In the genomic region with DNA sequence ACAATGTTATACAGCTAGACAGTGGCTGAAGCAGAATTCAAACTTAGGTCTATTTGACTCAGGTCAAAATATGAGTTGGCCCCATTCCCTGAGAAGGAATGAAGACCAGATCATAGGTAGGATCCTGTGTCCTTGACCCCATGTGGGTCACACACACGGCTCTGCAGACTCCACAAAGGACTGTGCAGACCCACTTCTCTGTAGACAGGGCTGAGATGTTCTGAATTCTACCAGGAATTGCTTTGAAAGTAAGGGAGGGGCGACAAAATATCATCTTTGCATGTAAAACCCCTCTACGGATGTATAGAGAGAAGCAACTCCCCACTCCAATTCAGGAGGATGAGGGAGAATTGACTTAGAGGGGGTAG, we compare ENCODE assay signal across 1 cellular context.
TF ChIP-seq lines count a peak whose summit lies in the region.

No MANE protein-coding gene starts in this region.

TF ChIP-seq in IMR-90, 13 proteins besides CTCF, POLR2A, EP300 and RAD21:
- TF ChIP-seq SMC3 (IDR thresholded peaks at IDR 0.05; ENCODE audit: low read depth, low read length) (no peak), CHD1 (IDR thresholded peaks at IDR 0.05; ENCODE audit: low read depth, low read length) (no peak), NFE2L2 (IDR thresholded peaks at IDR 0.05; ENCODE audit: low read depth, low read length) (no peak), MAFK (IDR thresholded peaks at IDR 0.05; ENCODE audit: low read depth, low read length) (no peak), FOS (IDR thresholded peaks at IDR 0.05; ENCODE audit: low read depth, low read length) (no peak), MAZ (IDR thresholded peaks at IDR 0.05; ENCODE audit: borderline replicate concordance, low read depth, low read length) (no peak), RCOR1 (IDR thresholded peaks at IDR 0.05; ENCODE audit: insufficient replicate concordance, low read length) (no peak), MXI1 (IDR thresholded peaks at IDR 0.05; ENCODE audit: borderline replicate concordance, low read depth, low read length) (no peak), CEBPB (IDR thresholded peaks at IDR 0.05; ENCODE audit: low read depth, low read length) (no peak), RFX5 (IDR thresholded peaks at IDR 0.05; ENCODE audit: low read depth, low read length) (no peak)
- TF ChIP-seq, protein P1, sequence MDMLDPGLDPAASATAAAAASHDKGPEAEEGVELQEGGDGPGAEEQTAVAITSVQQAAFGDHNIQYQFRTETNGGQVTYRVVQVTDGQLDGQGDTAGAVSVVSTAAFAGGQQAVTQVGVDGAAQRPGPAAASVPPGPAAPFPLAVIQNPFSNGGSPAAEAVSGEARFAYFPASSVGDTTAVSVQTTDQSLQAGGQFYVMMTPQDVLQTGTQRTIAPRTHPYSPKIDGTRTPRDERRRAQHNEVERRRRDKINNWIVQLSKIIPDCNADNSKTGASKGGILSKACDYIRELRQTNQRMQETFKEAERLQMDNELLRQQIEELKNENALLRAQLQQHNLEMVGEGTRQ (IDR thresholded peaks at IDR 0.05; ENCODE audit: low read depth, low read length) = no peak
